Comparison of ENCODE assay signal across 9 cellular contexts in genomic region chr10:119315128-119316001, GRCh38.
DNase-seq lines count a peak whose midpoint lies in the region; ATAC-seq lines count a peak whose summit lies in the region.
"Had no signal": no experiment of that assay in that cellular context is flagged by ENCODE, and none has a peak within 500 bp of the region (broad histone marks: within the 10 kb centered on the region; RNA-seq: fewer than 3 reads in every experiment).

No MANE protein-coding gene starts in this region.

- peak; percentile 65 for ATAC-seq in GM21526 (IDR thresholded peaks at IDR 0.05; ENCODE audit: low FRiP score, unreplicated experiment)
- peak; percentile 84 to 87 for ATAC-seq in activated CD4-positive, CD25-positive, alpha-beta regulatory T cell treated with anti-CD3 and anti-CD28 coated beads, Interleukin-2, amount 50 U/mL, for 24 hours
- peak; percentile 31 for ATAC-seq in central memory CD8-positive, alpha-beta T cell (replicated peaks; ENCODE audit: extremely low read depth, poor library complexity, severe bottlenecking)

- H3K27ac Mint-ChIP-seq in central memory CD8-positive, alpha-beta T cell (ENCODE audit: low read depth) = no peak overlapping the region

- peak overlapping the region; percentile 48 for H3K4me3 Mint-ChIP-seq in central memory CD8-positive, alpha-beta T cell

- H3K4me3 ChIP-seq in stomach smooth muscle (ENCODE audit: low read length in 2 of 2) = no peak overlapping the region

- no peaks in the 10 kb centered on the region for H3K9me3 ChIP-seq in stomach smooth muscle (ENCODE audit: control insufficient read depth in 2 of 2, low read length in 2 of 2)

- peaks cover 6% of the 10 kb centered on the region for H3K9me3 Mint-ChIP-seq in central memory CD8-positive, alpha-beta T cell

- H3K27me3 ChIP-seq in stomach smooth muscle (ENCODE audit: control insufficient read depth in 1 of 2, insufficient read depth in 2 of 2, low read length in 2 of 2) = no peaks in the 10 kb centered on the region

- H3K27me3 Mint-ChIP-seq in central memory CD8-positive, alpha-beta T cell = no peaks in the 10 kb centered on the region

- H3K36me3 Mint-ChIP-seq in central memory CD8-positive, alpha-beta T cell (ENCODE audit: insufficient read depth) = peaks cover 13% of the 10 kb centered on the region

- peak overlapping the region; percentile 45 to 60 for H3K9ac ChIP-seq in stomach smooth muscle (ENCODE audit: low read length in 2 of 2)

- peak overlapping the region; percentile 79 for H3K27ac ChIP-seq in stomach smooth muscle (ENCODE audit: low read length)
- H3K27ac ChIP-seq: VCaP had no signal

- H3K4me1 Mint-ChIP-seq in central memory CD8-positive, alpha-beta T cell = peaks cover 61% of the 10 kb centered on the region

- H3K4me1 ChIP-seq in stomach smooth muscle (ENCODE audit: control insufficient read depth, insufficient read depth, low read length) = peaks cover 55% of the 10 kb centered on the region

- peak; percentile 90 for DNase-seq in DMS53 (lab: John Stamatoyannopoulos, UW)
- peak; percentile 77 for DNase-seq in HuH-7 (ENCODE audit: low spot score)
- peak in 1 of 2 donors; percentile 23 for DNase-seq in central memory CD8-positive, alpha-beta T cell (ENCODE audit: low spot score in 2 of 2)
- DNase-seq in myocyte (ENCODE audit: low read depth) = peak; percentile 87
- DNase-seq in NCI-H1436 treated with DMSO at 0.1 percent for 48 hours (lab: John Stamatoyannopoulos, UW) = no peak

- peaks cover 0 to 2% of the 10 kb centered on the region in 2 donors for H3K36me3 ChIP-seq in stomach smooth muscle (ENCODE audit: control insufficient read depth in 2 of 2, insufficient read depth in 2 of 2, low read length in 2 of 2)

Comparison
In these comparisons a context has a peak if more than half of its experiments do, and no peak if none do; other contexts are left out.
1. ATAC-seq: peak in every context shown above with its lines; median percentile 86 in activated CD4-positive, CD25-positive, alpha-beta regulatory T cell treated with anti-CD3 and anti-CD28 coated beads, Interleukin-2, amount 50 U/mL, for 24 hours; 65 in GM21526; 31 in central memory CD8-positive, alpha-beta T cell.